In genomic region chr9:36959681-36960574, GRCh38 we compare ENCODE assay signal across 21 cellular contexts.
"Had no signal": no experiment of that assay in that cellular context is flagged by ENCODE, and none has a peak within 500 bp of the region (broad histone marks: within the 10 kb centered on the region; RNA-seq: fewer than 3 reads in every experiment).

No MANE protein-coding gene starts in this region.

- H3K36me3 Mint-ChIP-seq: activated naive CD8-positive, alpha-beta T cell treated with anti-CD3 and anti-CD28 coated beads, Interleukin-2, amount 10 ng/mL, durations not matched to agents 7 days and 5 days; natural killer cell had no signal

- DNase-seq: activated CD4-positive, alpha-beta T cell treated with anti-CD3 and anti-CD28 coated beads, Interleukin-2, amount 50 U/mL, for 4 hours; activated naive CD4-positive, alpha-beta T cell; activated naive CD8-positive, alpha-beta T cell treated with anti-CD3 and anti-CD28 coated beads, Interleukin-2, amount 10 ng/mL, durations not matched to agents 7 days and 5 days; activated T-cell treated with anti-CD3 and anti-CD28 coated beads for 4 hours; amygdala; caudate nucleus; foreskin melanocyte; hypothalamus; left ventricle myocardium inferior; mesenchymal stem cell; natural killer cell; nucleus accumbens; posterior cingulate gyrus; retina; spleen; stimulated activated CD4-positive, alpha-beta T cell treated with anti-CD3 and anti-CD28 coated beads, Interleukin-4, amount 100 ng/mL, for 4 hours; stimulated activated naive CD4-positive, alpha-beta T cell; thyroid gland; WERI-Rb-1 had no signal

- H3K9me3 Mint-ChIP-seq: activated naive CD8-positive, alpha-beta T cell treated with anti-CD3 and anti-CD28 coated beads, Interleukin-2, amount 10 ng/mL, durations not matched to agents 7 days and 5 days; activated T-helper 1 cell treated with anti-CD3 and anti-CD28 coated beads, Interleukin-12 subunit alpha, Interleukin-12 subunit beta, Interleukin-2, Interleukin-4 antibody, amounts not matched to agents 30 ng/mL and 10 ng/mL and 1 ng/mL, durations not matched to agents 14 hours and 24 hours and 36 hours; natural killer cell; T-helper 1 cell treated with Interleukin-12 subunit alpha and Interleukin-12 subunit beta and Interleukin-4 antibody, amounts not matched to agents 30 μg/mL and 1 μg/mL, for 36 hours had no signal

- ATAC-seq: natural killer cell had no signal

- H3K4me3 Mint-ChIP-seq: activated naive CD8-positive, alpha-beta T cell treated with anti-CD3 and anti-CD28 coated beads, Interleukin-2, amount 10 ng/mL, durations not matched to agents 7 days and 5 days; activated T-helper 1 cell treated with anti-CD3 and anti-CD28 coated beads, Interleukin-12 subunit alpha, Interleukin-12 subunit beta, Interleukin-2, Interleukin-4 antibody, amounts not matched to agents 30 ng/mL and 10 ng/mL and 1 ng/mL, durations not matched to agents 14 hours and 24 hours and 36 hours; natural killer cell; T-helper 1 cell treated with Interleukin-12 subunit alpha and Interleukin-12 subunit beta and Interleukin-4 antibody, amounts not matched to agents 30 μg/mL and 1 μg/mL, for 36 hours had no signal

- H3K27ac Mint-ChIP-seq: activated naive CD8-positive, alpha-beta T cell treated with anti-CD3 and anti-CD28 coated beads, Interleukin-2, amount 10 ng/mL, durations not matched to agents 7 days and 5 days; activated T-helper 1 cell treated with anti-CD3 and anti-CD28 coated beads, Interleukin-12 subunit alpha, Interleukin-12 subunit beta, Interleukin-2, Interleukin-4 antibody, amounts not matched to agents 30 ng/mL and 10 ng/mL and 1 ng/mL, durations not matched to agents 14 hours and 24 hours and 36 hours; natural killer cell; T-helper 1 cell treated with Interleukin-12 subunit alpha and Interleukin-12 subunit beta and Interleukin-4 antibody, amounts not matched to agents 30 μg/mL and 1 μg/mL, for 36 hours had no signal
